ENCODE assay signal across 23 cellular contexts in genomic region chr2:99753505-99753904, GRCh38.
DNase-seq lines count a peak whose midpoint lies in the region; ATAC-seq, FAIRE-seq and TF ChIP-seq lines count a peak whose summit lies in the region.
"Had no signal": no experiment of that assay in that cellular context is flagged by ENCODE, and none has a peak within 500 bp of the region (broad histone marks: within the 10 kb centered on the region; RNA-seq: fewer than 3 reads in every experiment).

No MANE protein-coding gene starts in this region.

- TF ChIP-seq POLR2A in NB4 (IDR thresholded peaks at IDR 0.05; ENCODE audit: extremely low read depth, insufficient read length) (no peak), GM12878 (IDR thresholded peaks at IDR 0.05; ENCODE audit: low read depth, low read length) (no peak)

- H3K36me3 Mint-ChIP-seq in activated CD4-positive, alpha-beta T cell treated with anti-CD3 and anti-CD28 coated beads, Interleukin-2, amount 10 ng/mL, durations not matched to agents 24 days and 14 days (ENCODE audit: low read depth): no peaks in the 10 kb centered on the region
- peaks cover 34% of the 10 kb centered on the region for H3K36me3 Mint-ChIP-seq in osteocyte (ENCODE audit: unreplicated experiment)
- H3K36me3 Mint-ChIP-seq: CD8-positive, alpha-beta memory T cell had no signal

- peak; percentile 45 for DNase-seq in activated CD4-positive, alpha-beta T cell treated with anti-CD3 and anti-CD28 coated beads, Interleukin-2, amount 10 ng/mL, durations not matched to agents 24 days and 14 days
- no peak for DNase-seq in activated CD4-positive, alpha-beta T cell treated with anti-CD3 and anti-CD28 coated beads, Interleukin-2, amount 50 U/mL, for 48 hours
- DNase-seq in NB4 (ENCODE audit: low read depth) (peak; percentile 23), GM12878 (ENCODE audit: low read depth, low spot score) (no peak), osteocyte (ENCODE audit: extremely low spot score, unreplicated experiment) (no peak), Right ventricle myocardium superior (no peak), head of caudate nucleus (no peak)
- DNase-seq: 8988T; C1 segment of cervical spinal cord; CD4-positive, CD25-positive, alpha-beta regulatory T cell; CD8-positive, alpha-beta memory T cell; COR-L47; DMS 273 treated with DMSO at 0.1 percent for 48 hours; DMS53; DND-41; H7; KBM-7 had no signal

- ATAC-seq in GM12878 (no peak), Right ventricle myocardium superior (ENCODE audit: poor library complexity) (no peak), GM21367 (IDR thresholded peaks at IDR 0.05; ENCODE audit: unreplicated experiment) (no peak)
- ATAC-seq: GM23338, HCT116 had no signal

- H3K27ac ChIP-seq in GM12878 (ENCODE audit: control insufficient read depth, insufficient read depth): no peak overlapping the region

- TF ChIP-seq RAD21 in GM12878 (IDR thresholded peaks at IDR 0.05; ENCODE audit: insufficient read depth, low read depth, low read length): no peak

- H3K9me3 Mint-ChIP-seq in activated CD4-positive, alpha-beta T cell treated with anti-CD3 and anti-CD28 coated beads, Interleukin-2, amount 10 ng/mL, durations not matched to agents 24 days and 14 days: no peaks in the 10 kb centered on the region
- H3K9me3 Mint-ChIP-seq in osteocyte (ENCODE audit: unreplicated experiment): no peaks in the 10 kb centered on the region
- H3K9me3 Mint-ChIP-seq: CD4-positive, CD25-positive, alpha-beta regulatory T cell; CD8-positive, alpha-beta memory T cell; GM23338 had no signal

- H4K20me1 ChIP-seq in GM12878 (ENCODE audit: control insufficient read depth, insufficient read depth): no peaks in the 10 kb centered on the region

- H2AFZ ChIP-seq in GM12878 (ENCODE audit: control insufficient read depth, low read depth, low read length): no peak overlapping the region
- H2AFZ ChIP-seq: GM23338 had no signal

- FAIRE-seq in GM12878 (lab: Jason Lieb, UNC): no peak
- FAIRE-seq: GM12891, GM19239 had no signal

- H3K4me3 ChIP-seq in NB4 (ENCODE audit: low read depth, low read length) (no peak overlapping the region), GM12878 (no peak overlapping the region)
- H3K4me3 ChIP-seq: GM23338 had no signal

- no peaks in the 10 kb centered on the region for H3K9me3 ChIP-seq in GM12878 (replicated peaks; ENCODE audit: control insufficient read depth, insufficient read depth, low read length)

- no peaks in the 10 kb centered on the region for H3K4me1 ChIP-seq in GM12878 (ENCODE audit: control insufficient read depth, insufficient read depth, low read length)

- BruUV-seq in GM12878 (replicated peaks; lab: Mats Ljungman, UMichigan): no TSS peak

- H3K4me1 Mint-ChIP-seq in activated CD4-positive, alpha-beta T cell treated with anti-CD3 and anti-CD28 coated beads, Interleukin-2, amount 10 ng/mL, durations not matched to agents 24 days and 14 days: no peaks in the 10 kb centered on the region
- peaks cover 7% of the 10 kb centered on the region for H3K4me1 Mint-ChIP-seq in osteocyte (ENCODE audit: unreplicated experiment)
- H3K4me1 Mint-ChIP-seq: CD8-positive, alpha-beta memory T cell had no signal

- WGBS in GM12878 (ENCODE audit: insufficient coverage, insufficient replicate concordance, low lambda C conversion rate, missing lambda C conversion rate): 30% methylated on average over 8 of the region's 8 CpGs

- RAD21 ChIA-PET in GM12878 (lab: Charles Lee; ENCODE audit: unreplicated experiment): no interaction called here

- no peak for TF ChIP-seq EP300 in GM12878 (IDR thresholded peaks at IDR 0.05; ENCODE audit: borderline replicate concordance in 1 of 2, control insufficient read depth in 1 of 2, low read depth in 2 of 2, low read length in 2 of 2)

- intact Hi-C loops in activated CD4-positive, alpha-beta T cell treated with anti-CD3 and anti-CD28 coated beads, Interleukin-2, amount 10 ng/mL, durations not matched to agents 24 days and 14 days (cut with micrococcal nuclease): no loop called here
- intact Hi-C loops in GM12878 (cut with micrococcal nuclease; ENCODE audit: unreplicated experiment) (no loop called here), Right ventricle myocardium superior (cut with DNase I) (no loop called here), head of caudate nucleus (cut with DNase I) (no loop called here)

- POLR2A ChIA-PET in GM12878 (lab: Charles Lee): no interaction called here

- TF ChIP-seq CTCF in NB4 (IDR thresholded peaks at IDR 0.05; ENCODE audit: low read depth, low read length) (no peak), GM12878 (IDR thresholded peaks at IDR 0.05 in 2 of 3, conservative IDR thresholded peaks at IDR 0.05 in 1 of 3; ENCODE audit: control insufficient read depth in 2 of 3, extremely low read depth in 1 of 3, insufficient read depth in 1 of 3, low read depth in 3 of 3, low read length in 3 of 3) (no peak), osteocyte (IDR thresholded peaks at IDR 0.05) (no peak)

- H3K27me3 Mint-ChIP-seq in activated CD4-positive, alpha-beta T cell treated with anti-CD3 and anti-CD28 coated beads, Interleukin-2, amount 10 ng/mL, durations not matched to agents 24 days and 14 days: no peaks in the 10 kb centered on the region
- H3K27me3 Mint-ChIP-seq in osteocyte (ENCODE audit: unreplicated experiment): no peaks in the 10 kb centered on the region
- H3K27me3 Mint-ChIP-seq: B cell; CD4-positive, CD25-positive, alpha-beta regulatory T cell; CD8-positive, alpha-beta memory T cell had no signal

- no peak overlapping the region for H3K4me3 Mint-ChIP-seq in activated CD4-positive, alpha-beta T cell treated with anti-CD3 and anti-CD28 coated beads, Interleukin-2, amount 10 ng/mL, durations not matched to agents 24 days and 14 days
- no peak overlapping the region for H3K4me3 Mint-ChIP-seq in osteocyte (ENCODE audit: unreplicated experiment)
- H3K4me3 Mint-ChIP-seq: B cell; CD4-positive, CD25-positive, alpha-beta regulatory T cell; CD8-positive, alpha-beta memory T cell; GM23338 had no signal

- H3K79me2 ChIP-seq in GM12878 (ENCODE audit: control insufficient read depth, insufficient read depth, low read length): no peaks in the 10 kb centered on the region

- no peak overlapping the region for H3K4me2 ChIP-seq in GM12878 (ENCODE audit: control insufficient read depth, insufficient read depth)
- H3K4me2 ChIP-seq: GM23338 had no signal

- CTCF ChIA-PET in GM12878 (lab: Yijun Ruan, JAX): no interaction called here

- no peaks in the 10 kb centered on the region for H3K27me3 ChIP-seq in GM12878 (replicated peaks in 1 of 2; ENCODE audit: control insufficient read depth in 2 of 2, insufficient read depth in 2 of 2, low read length in 1 of 2)

- in situ Hi-C loops in GM12878 (cut with MboI): no loop called here

- no peak overlapping the region for H3K27ac Mint-ChIP-seq in activated CD4-positive, alpha-beta T cell treated with anti-CD3 and anti-CD28 coated beads, Interleukin-2, amount 10 ng/mL, durations not matched to agents 24 days and 14 days
- peak overlapping the region; percentile 10 for H3K27ac Mint-ChIP-seq in osteocyte (ENCODE audit: unreplicated experiment)
- H3K27ac Mint-ChIP-seq: CD4-positive, CD25-positive, alpha-beta regulatory T cell; CD8-positive, alpha-beta memory T cell; GM23338 had no signal

- H3K9ac ChIP-seq in GM12878 (ENCODE audit: control insufficient read depth, insufficient read depth, low read length): no peak overlapping the region

- SMC1A ChIA-PET in GM12878 (lab: Charles Lee; ENCODE audit: uncharacterized antibody, unreplicated experiment): no interaction called here

- H3K36me3 ChIP-seq in GM12878 (ENCODE audit: control insufficient read depth in 2 of 2, insufficient read depth in 2 of 2, low read length in 1 of 2): no peaks in the 10 kb centered on the region

TF ChIP-seq in GM12878, 131 proteins besides CTCF, POLR2A, EP300 and RAD21:
- TF ChIP-seq BRCA1 (IDR thresholded peaks at IDR 0.05; ENCODE audit: low read depth, low read length) (no peak), TCF12 (IDR thresholded peaks at IDR 0.05; ENCODE audit: low read depth, low read length) (no peak), HDGF (IDR thresholded peaks at IDR 0.05) (no peak), RUNX3 (IDR thresholded peaks at IDR 0.05; ENCODE audit: low read length) (peak; percentile 40), NFXL1 (IDR thresholded peaks at IDR 0.05; ENCODE audit: borderline replicate concordance) (no peak), STAT3 (IDR thresholded peaks at IDR 0.05; ENCODE audit: low read depth, low read length) (no peak)

Comparison
In these comparisons a context has a peak if more than half of its experiments do, and no peak if none do; other contexts are left out.
1. DNase-seq: peak in activated CD4-positive, alpha-beta T cell treated with anti-CD3 and anti-CD28 coated beads, Interleukin-2, amount 10 ng/mL, durations not matched to agents 24 days and 14 days (single experiment) and NB4 (single experiment); none in activated CD4-positive, alpha-beta T cell treated with anti-CD3 and anti-CD28 coated beads, Interleukin-2, amount 50 U/mL, for 48 hours (0 of 2), GM12878 (single experiment), osteocyte (single experiment), Right ventricle myocardium superior (single experiment) and head of caudate nucleus (0 of 42).